ENCODE assay signal across 1 cellular context in the genomic region with DNA sequence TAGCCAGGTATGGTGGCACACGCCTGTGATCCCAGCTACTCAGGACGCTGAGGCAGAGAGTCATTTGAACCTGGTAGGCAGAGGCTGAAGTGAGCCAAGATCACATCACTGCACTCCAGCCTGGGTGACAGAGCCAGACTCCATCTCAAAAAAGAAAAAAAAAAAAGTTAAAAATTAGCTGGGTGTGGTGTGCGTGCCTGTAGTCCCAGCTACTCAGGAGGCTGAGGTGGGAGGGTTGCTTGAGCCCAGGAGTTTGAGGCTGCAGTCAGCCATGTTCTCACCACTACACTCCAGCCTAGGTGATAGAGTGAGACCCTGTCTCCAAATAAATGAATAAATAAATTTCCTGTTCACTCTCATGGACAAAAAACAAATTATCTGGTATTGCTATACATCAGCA.
TF ChIP-seq lines count a peak whose summit lies in the region.

No MANE protein-coding gene starts in this region.

TF ChIP-seq in HepG2, 621 proteins besides CTCF, POLR2A, EP300 and RAD21:
- TF ChIP-seq HNF1B (CRISPR knock-in tag; IDR thresholded peaks at IDR 0.05) (0 out of 2 replicates have a peak, but pooled peaks have one; percentile 20), ZNF770 (CRISPR knock-in tag; IDR thresholded peaks at IDR 0.05) (0 out of 2 replicates have a peak, but pooled peaks have one; percentile 24)
